8 cellular contexts compared by ENCODE assay signal in the genomic region with DNA sequence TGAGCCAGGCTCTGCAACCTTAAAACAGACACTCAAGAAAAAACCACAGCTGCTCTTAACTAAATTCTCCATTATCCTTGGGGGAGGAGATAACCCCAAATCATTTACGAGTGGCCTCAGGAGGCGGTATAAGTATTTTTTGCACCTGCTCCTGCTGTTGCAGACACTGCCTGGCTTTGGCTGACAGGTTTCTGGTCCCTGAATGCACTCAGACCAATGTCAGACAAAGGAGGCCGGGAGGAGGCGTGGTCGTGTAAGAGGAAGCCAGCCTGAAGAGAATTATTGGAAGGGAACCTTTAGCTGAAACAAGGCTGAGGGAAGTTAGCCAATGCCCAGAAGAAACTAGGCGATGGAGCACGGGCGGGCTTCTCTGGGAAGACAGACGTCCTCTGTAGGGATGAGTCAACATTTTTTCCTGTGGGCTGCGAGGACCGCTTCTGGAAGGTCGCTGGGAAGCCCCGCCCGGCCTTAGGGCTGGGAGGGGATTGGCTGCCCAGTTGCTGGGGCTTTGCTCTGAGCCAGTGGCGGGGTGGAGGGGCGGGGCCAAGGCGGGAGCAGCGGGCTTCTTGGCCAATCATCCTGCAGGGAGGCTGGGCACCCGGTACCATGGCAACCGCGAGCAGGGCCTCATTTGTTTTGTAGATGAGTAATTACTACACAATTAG.
A peak's percentile ranks its signal among the peaks of the same experiment; 100 is the strongest.
DNase-seq lines count a peak whose midpoint lies in the region; ATAC-seq and TF ChIP-seq lines count a peak whose summit lies in the region.

No MANE protein-coding gene starts in this region.

- H3K9me3 ChIP-seq in ES-I3 (ENCODE audit: control insufficient read depth, insufficient read depth, low read length): no peaks in the 10 kb centered on the region

- H3K9ac ChIP-seq in ES-I3 (ENCODE audit: low read depth, low read length): peak overlapping the region; percentile 14; the same call in 1 of the 2 replicates

- H3K4me1 ChIP-seq in ES-I3 (ENCODE audit: insufficient read depth, low read length): peaks cover 44% of the 10 kb centered on the region

- peak overlapping the region; percentile 5 for H3K4me3 ChIP-seq in brain microvascular endothelial cell (ENCODE audit: low read depth, low read length)

- in situ Hi-C loops in brain microvascular endothelial cell (cut with HindIII; ENCODE audit: low pct_ligation_motif_present, low sequenced_read_pairs): no loop called here

- no peak for TF ChIP-seq CTCF in brain microvascular endothelial cell (IDR thresholded peaks at IDR 0.05; ENCODE audit: low read depth, low read length, missing control alignments)

- no peaks in the 10 kb centered on the region for H3K36me3 ChIP-seq in ES-I3 (ENCODE audit: insufficient read depth, low read length)
- no peaks in the 10 kb centered on the region for H3K36me3 ChIP-seq in brain microvascular endothelial cell (replicated peaks)

- H3K27me3 ChIP-seq in brain microvascular endothelial cell (replicated peaks): no peaks in the 10 kb centered on the region

- ATAC-seq in GM18520 (IDR thresholded peaks at IDR 0.05; ENCODE audit: unreplicated experiment) (no peak), GM18858 (IDR thresholded peaks at IDR 0.05; ENCODE audit: unreplicated experiment) (no peak)

- DNase-seq in M059J (ENCODE audit: low read depth) (peak; percentile 99), SHP77 (lab: John Stamatoyannopoulos, UW) (peak; percentile 94 to 96), brain microvascular endothelial cell (peak; percentile 98), hepatic stellate cell (ENCODE audit: low spot score) (peak; percentile 99), pons (ENCODE audit: low spot score) (peak; percentile 98)

- H3K27ac ChIP-seq in brain microvascular endothelial cell: peak overlapping the region; percentile 82
